In genomic region chr18:12767580-12768155, GRCh38 we compare ENCODE assay signal across 31 cellular contexts.
"Had no signal": no experiment of that assay in that cellular context is flagged by ENCODE, and none has a peak within 500 bp of the region (broad histone marks: within the 10 kb centered on the region; RNA-seq: fewer than 3 reads in every experiment).

No MANE protein-coding gene starts in this region.

- H3K4me3 ChIP-seq: adrenal gland, body of pancreas, esophagus muscularis mucosa, gastrocnemius medialis, heart left ventricle had no signal

- H3K36me3 Mint-ChIP-seq: activated naive CD8-positive, alpha-beta T cell treated with anti-CD3 and anti-CD28 coated beads for 36 hours had no signal

- H3K9me3 Mint-ChIP-seq: activated B cell treated with CpG ODN at 0.5 μM for 24 hours; activated CD8-positive, alpha-beta T cell treated with anti-CD3 and anti-CD28 coated beads for 36 hours; activated naive CD4-positive, alpha-beta T cell treated with anti-CD3 and anti-CD28 coated beads for 36 hours; activated naive CD4-positive, alpha-beta T cell treated with anti-CD3 and anti-CD28 coated beads, Interleukin-2, amount 50 U/mL, for 24 hours; activated naive CD8-positive, alpha-beta T cell treated with anti-CD3 and anti-CD28 coated beads for 36 hours; activated naive CD8-positive, alpha-beta T cell treated with anti-CD3 and anti-CD28 coated beads, Interleukin-2, amount 50 U/mL, for 24 hours; activated T-cell treated with anti-CD3 and anti-CD28 coated beads, Interleukin-2, amount 50 U/mL, for 4 hours; activated T-helper 1 cell treated with anti-CD3 and anti-CD28 coated beads, Interleukin-12 subunit alpha, Interleukin-12 subunit beta, Interleukin-2, Interleukin-4 antibody, amounts not matched to agents 30 ng/mL and 10 ng/mL and 1 ng/mL, durations not matched to agents 14 hours and 24 hours and 36 hours; activated T-helper 2 cell treated with anti-CD3 and anti-CD28 coated beads, Interferon-gamma antibody, Interleukin-2, Interleukin-4, amounts not matched to agents 10 μg/mL and 5 μg/mL and 100 μg/mL, durations not matched to agents 14 hours and 24 hours and 36 hours; effector memory CD8-positive, alpha-beta T cell; T-helper 2 cell treated with Interferon-gamma antibody and Interleukin-4, amounts not matched to agents 5 μg/mL and 100 μg/mL, for 36 hours had no signal

- H3K4me1 ChIP-seq: adrenal gland, body of pancreas, esophagus muscularis mucosa, gastrocnemius medialis had no signal

- H3K27ac ChIP-seq: adrenal gland, body of pancreas, esophagus muscularis mucosa, foreskin keratinocyte, gastrocnemius medialis, heart left ventricle, WERI-Rb-1 had no signal

- H3K27ac Mint-ChIP-seq: activated B cell treated with CpG ODN at 0.5 μM for 24 hours; activated CD8-positive, alpha-beta T cell treated with anti-CD3 and anti-CD28 coated beads for 36 hours; activated naive CD4-positive, alpha-beta T cell treated with anti-CD3 and anti-CD28 coated beads for 36 hours; activated naive CD4-positive, alpha-beta T cell treated with anti-CD3 and anti-CD28 coated beads, Interleukin-2, amount 50 U/mL, for 24 hours; activated naive CD8-positive, alpha-beta T cell treated with anti-CD3 and anti-CD28 coated beads for 36 hours; activated naive CD8-positive, alpha-beta T cell treated with anti-CD3 and anti-CD28 coated beads, Interleukin-2, amount 50 U/mL, for 24 hours; activated T-helper 1 cell treated with anti-CD3 and anti-CD28 coated beads, Interleukin-12 subunit alpha, Interleukin-12 subunit beta, Interleukin-2, Interleukin-4 antibody, amounts not matched to agents 30 ng/mL and 10 ng/mL and 1 ng/mL, durations not matched to agents 14 hours and 24 hours and 36 hours; activated T-helper 2 cell treated with anti-CD3 and anti-CD28 coated beads, Interferon-gamma antibody, Interleukin-2, Interleukin-4, amounts not matched to agents 10 μg/mL and 5 μg/mL and 100 μg/mL, durations not matched to agents 14 hours and 24 hours and 36 hours; effector memory CD8-positive, alpha-beta T cell; T-helper 17 cell; T-helper 2 cell treated with Interferon-gamma antibody and Interleukin-4, amounts not matched to agents 5 μg/mL and 100 μg/mL, for 36 hours had no signal

- H3K27me3 Mint-ChIP-seq: activated CD8-positive, alpha-beta T cell treated with anti-CD3 and anti-CD28 coated beads for 36 hours; activated naive CD4-positive, alpha-beta T cell treated with anti-CD3 and anti-CD28 coated beads, Interleukin-2, amount 50 U/mL, for 24 hours; activated naive CD8-positive, alpha-beta T cell treated with anti-CD3 and anti-CD28 coated beads for 36 hours; activated naive CD8-positive, alpha-beta T cell treated with anti-CD3 and anti-CD28 coated beads, Interleukin-2, amount 50 U/mL, for 24 hours; effector memory CD8-positive, alpha-beta T cell; T-helper 17 cell had no signal

- H3K4me1 Mint-ChIP-seq: activated B cell treated with CpG ODN at 0.5 μM for 24 hours; activated naive CD4-positive, alpha-beta T cell treated with anti-CD3 and anti-CD28 coated beads, Interleukin-2, amount 50 U/mL, for 24 hours; activated naive CD8-positive, alpha-beta T cell treated with anti-CD3 and anti-CD28 coated beads for 36 hours; activated naive CD8-positive, alpha-beta T cell treated with anti-CD3 and anti-CD28 coated beads, Interleukin-2, amount 50 U/mL, for 24 hours; T-helper 17 cell had no signal

- ATAC-seq: activated CD4-positive, CD25-positive, alpha-beta regulatory T cell treated with anti-CD3 and anti-CD28 coated beads, Interleukin-2, amount 50 U/mL, for 24 hours; activated CD8-positive, alpha-beta T cell treated with anti-CD3 and anti-CD28 coated beads for 36 hours; activated naive CD8-positive, alpha-beta T cell treated with anti-CD3 and anti-CD28 coated beads, Interleukin-2, amount 50 U/mL, for 24 hours; activated T-cell treated with anti-CD3 and anti-CD28 coated beads, Interleukin-2, amount 50 U/mL, for 4 hours; body of pancreas; effector memory CD8-positive, alpha-beta T cell; foreskin keratinocyte; gastrocnemius medialis; heart left ventricle; T-helper 17 cell had no signal

- H3K36me3 ChIP-seq: adrenal gland, esophagus muscularis mucosa, gastrocnemius medialis, heart left ventricle, WERI-Rb-1 had no signal

- DNase-seq: activated B cell treated with CpG ODN at 0.5 μM for 24 hours; activated CD4-positive, alpha-beta T cell treated with anti-CD3 and anti-CD28 coated beads for 48 hours; activated CD4-positive, alpha-beta T cell treated with anti-CD3 and anti-CD28 coated beads, Interleukin-2, amount 50 U/mL, for 1 hour; activated CD4-positive, alpha-beta T cell treated with anti-CD3 and anti-CD28 coated beads, Interleukin-2, amount 50 U/mL, for 48 hours; activated CD8-positive, alpha-beta memory T cell treated with anti-CD3 and anti-CD28 coated beads for 24 hours; activated CD8-positive, alpha-beta T cell treated with anti-CD3 and anti-CD28 coated beads for 36 hours; activated effector memory CD4-positive, alpha-beta T cell treated with anti-CD3 and anti-CD28 coated beads, Interleukin-2, amount 50 U/mL, for 16 hours; activated naive CD4-positive, alpha-beta T cell treated with anti-CD3 and anti-CD28 coated beads for 36 hours; activated naive CD8-positive, alpha-beta T cell treated with anti-CD3 and anti-CD28 coated beads for 36 hours; activated naive CD8-positive, alpha-beta T cell treated with anti-CD3 and anti-CD28 coated beads, Interleukin-2, amount 50 U/mL, for 24 hours; activated T-cell treated with anti-CD3 and anti-CD28 coated beads, Interleukin-2, amount 50 U/mL, for 4 hours; amygdala; aorta; body of pancreas; caudate nucleus; cortex of kidney; dermis blood vessel endothelial cell; effector CD4-positive, alpha-beta T cell; effector memory CD8-positive, alpha-beta T cell; foreskin keratinocyte; gastrocnemius medialis; heart left ventricle; T-helper 17 cell had no signal

- H3K27me3 ChIP-seq: adrenal gland, body of pancreas, foreskin keratinocyte, gastrocnemius medialis, heart left ventricle had no signal

- H3K4me3 Mint-ChIP-seq: activated B cell treated with CpG ODN at 0.5 μM for 24 hours; activated CD8-positive, alpha-beta T cell treated with anti-CD3 and anti-CD28 coated beads for 36 hours; activated naive CD4-positive, alpha-beta T cell treated with anti-CD3 and anti-CD28 coated beads for 36 hours; activated naive CD4-positive, alpha-beta T cell treated with anti-CD3 and anti-CD28 coated beads, Interleukin-2, amount 50 U/mL, for 24 hours; activated naive CD8-positive, alpha-beta T cell treated with anti-CD3 and anti-CD28 coated beads for 36 hours; activated naive CD8-positive, alpha-beta T cell treated with anti-CD3 and anti-CD28 coated beads, Interleukin-2, amount 50 U/mL, for 24 hours; activated T-cell treated with anti-CD3 and anti-CD28 coated beads, Interleukin-2, amount 50 U/mL, for 4 hours; activated T-helper 1 cell treated with anti-CD3 and anti-CD28 coated beads, Interleukin-12 subunit alpha, Interleukin-12 subunit beta, Interleukin-2, Interleukin-4 antibody, amounts not matched to agents 30 ng/mL and 10 ng/mL and 1 ng/mL, durations not matched to agents 14 hours and 24 hours and 36 hours; effector memory CD8-positive, alpha-beta T cell; T-helper 17 cell; T-helper 2 cell treated with Interferon-gamma antibody and Interleukin-4, amounts not matched to agents 5 μg/mL and 100 μg/mL, for 36 hours had no signal

- H3K9me3 ChIP-seq: adrenal gland, body of pancreas, esophagus muscularis mucosa, gastrocnemius medialis, heart left ventricle had no signal
